ENCODE assay signal across 23 cellular contexts in genomic region chr3:124097362-124098120, GRCh38.
DNase-seq lines count a peak whose midpoint lies in the region; TF ChIP-seq lines count a peak whose summit lies in the region.
"Had no signal": no experiment of that assay in that cellular context is flagged by ENCODE, and none has a peak within 500 bp of the region (broad histone marks: within the 10 kb centered on the region; RNA-seq: fewer than 3 reads in every experiment).

No MANE protein-coding gene starts in this region.

- peaks cover 2% of the 10 kb centered on the region for H3K27me3 Mint-ChIP-seq in endodermal cell (ENCODE audit: insufficient read depth)

- H3K4me3 Mint-ChIP-seq in endodermal cell = no peak overlapping the region
- H3K4me3 Mint-ChIP-seq: activated CD4-positive, alpha-beta memory T cell treated with anti-CD3 and anti-CD28 coated beads, Interleukin-2, amount 10 ng/mL, durations not matched to agents 7 days and 5 days; stimulated activated naive B cell treated with anti-CD40 and anti-IgM and Interleukin-4, amounts not matched to agents 10 μg/mL and 1 μg/mL and 100 μg/mL, for 72 hours had no signal

- peaks cover 5% of the 10 kb centered on the region for H3K9me3 Mint-ChIP-seq in endodermal cell
- H3K9me3 Mint-ChIP-seq: activated CD4-positive, alpha-beta memory T cell treated with anti-CD3 and anti-CD28 coated beads, Interleukin-2, amount 10 ng/mL, durations not matched to agents 7 days and 5 days; stimulated activated naive B cell treated with anti-CD40 and anti-IgM and Interleukin-4, amounts not matched to agents 10 μg/mL and 1 μg/mL and 100 μg/mL, for 72 hours had no signal

- no peak overlapping the region for H3K9ac ChIP-seq in endodermal cell (ENCODE audit: extremely low read depth, low read length, poor library complexity, severe bottlenecking)

- H3K9me3 ChIP-seq in endodermal cell (ENCODE audit: control insufficient read depth, low read length) = peaks cover 26% of the 10 kb centered on the region
- H3K9me3 ChIP-seq: neutrophil, thoracic aorta had no signal

- peaks cover 4% of the 10 kb centered on the region for H3K36me3 ChIP-seq in endodermal cell (ENCODE audit: control insufficient read depth, insufficient read depth, low read length)
- H3K36me3 ChIP-seq: cardiac muscle cell, neutrophil had no signal

- DNase-seq in DMS153 (lab: John Stamatoyannopoulos, UW) (peak; percentile 56), M059J (ENCODE audit: low read depth) (peak; percentile 56), NCI-H748 treated with DMSO at 0.1 percent for 48 hours (lab: John Stamatoyannopoulos, UW) (peak; percentile 2), endodermal cell (no peak), occipital lobe (lab: John Stamatoyannopoulos, UW) (no peak), coronary artery (ENCODE audit: low spot score) (no peak)
- no peak for DNase-seq in stimulated activated CD4-positive, alpha-beta T cell treated with anti-CD3 and anti-CD28 coated beads, Interleukin-15, amount 100 ng/mL, for 24 hours
- no peak for DNase-seq in stimulated activated CD4-positive, alpha-beta T cell treated with anti-CD3 and anti-CD28 coated beads, Interleukin-12 subunit alpha, Interleukin-12 subunit beta, amount 100 ng/mL, for 4 hours
- DNase-seq: activated CD4-positive, alpha-beta memory T cell treated with anti-CD3 and anti-CD28 coated beads, Interleukin-2, amount 10 ng/mL, durations not matched to agents 7 days and 5 days; activated gamma-delta T cell; activated T-cell treated with anti-CD3 and anti-CD28 coated beads for 4 hours; foreskin melanocyte; KBM-7; kidney; NCI-H2029; NCI-H524 treated with DMSO at 0.1 percent for 48 hours; stimulated activated CD4-positive, alpha-beta T cell treated with anti-CD3 and anti-CD28 coated beads, Interleukin-2, amount 100 ng/mL, for 48 hours; stimulated activated naive B cell treated with anti-CD40 and anti-IgM and Interleukin-4, amounts not matched to agents 10 μg/mL and 1 μg/mL and 100 μg/mL, for 72 hours had no signal

- H3K4me3 ChIP-seq in endodermal cell (ENCODE audit: low read length) (no peak overlapping the region), coronary artery (no peak overlapping the region)
- H3K4me3 ChIP-seq: cardiac muscle cell, skin epidermis, thoracic aorta had no signal

- H3K27me3 ChIP-seq in endodermal cell (ENCODE audit: control insufficient read depth, insufficient read depth, low read length, poor library complexity, severe bottlenecking) = no peaks in the 10 kb centered on the region

- TF ChIP-seq CTCF in endodermal cell (conservative IDR thresholded peaks at IDR 0.05) = no peak
- no peak for TF ChIP-seq CTCF in coronary artery (IDR thresholded peaks at IDR 0.05)

- 83 to 90% methylated on average over 4 of the region's 5 CpGs for WGBS in endodermal cell (ENCODE audit: insufficient coverage in 1 of 2, insufficient read length in 1 of 2), 2 experiments

- no peaks in the 10 kb centered on the region for H3K4me1 ChIP-seq in endodermal cell (ENCODE audit: control insufficient read depth, insufficient read depth, low read length)

- H3K27ac ChIP-seq in endodermal cell (ENCODE audit: low read depth, low read length) = peak overlapping the region; percentile 33
- H3K27ac ChIP-seq in coronary artery = no peak overlapping the region
- H3K27ac ChIP-seq: C4-2B, cardiac muscle cell, neutrophil, thoracic aorta had no signal

- no peaks in the 10 kb centered on the region for H3K36me3 Mint-ChIP-seq in endodermal cell (ENCODE audit: low read depth)
- H3K36me3 Mint-ChIP-seq: stimulated activated naive B cell treated with anti-CD40 and anti-IgM and Interleukin-4, amounts not matched to agents 10 μg/mL and 1 μg/mL and 100 μg/mL, for 72 hours had no signal

- no peak overlapping the region for H3K27ac Mint-ChIP-seq in endodermal cell
- H3K27ac Mint-ChIP-seq: activated CD4-positive, alpha-beta memory T cell treated with anti-CD3 and anti-CD28 coated beads, Interleukin-2, amount 10 ng/mL, durations not matched to agents 7 days and 5 days; stimulated activated naive B cell treated with anti-CD40 and anti-IgM and Interleukin-4, amounts not matched to agents 10 μg/mL and 1 μg/mL and 100 μg/mL, for 72 hours had no signal

- peaks cover 6% of the 10 kb centered on the region for H3K4me1 Mint-ChIP-seq in endodermal cell
- H3K4me1 Mint-ChIP-seq: activated CD4-positive, alpha-beta memory T cell treated with anti-CD3 and anti-CD28 coated beads, Interleukin-2, amount 10 ng/mL, durations not matched to agents 7 days and 5 days; stimulated activated naive B cell treated with anti-CD40 and anti-IgM and Interleukin-4, amounts not matched to agents 10 μg/mL and 1 μg/mL and 100 μg/mL, for 72 hours had no signal

Comparison
In these comparisons a context has a peak if more than half of its experiments do, and no peak if none do; other contexts are left out.
1. DNase-seq: peak in DMS153 (single experiment), M059J (single experiment) and NCI-H748 treated with DMSO at 0.1 percent for 48 hours (single experiment); none in endodermal cell (single experiment), occipital lobe (single experiment), stimulated activated CD4-positive, alpha-beta T cell treated with anti-CD3 and anti-CD28 coated beads, Interleukin-15, amount 100 ng/mL, for 24 hours (single experiment), stimulated activated CD4-positive, alpha-beta T cell treated with anti-CD3 and anti-CD28 coated beads, Interleukin-12 subunit alpha, Interleukin-12 subunit beta, amount 100 ng/mL, for 4 hours (single experiment) and coronary artery (single experiment).